9 cellular contexts compared by ENCODE assay signal in the genomic region with DNA sequence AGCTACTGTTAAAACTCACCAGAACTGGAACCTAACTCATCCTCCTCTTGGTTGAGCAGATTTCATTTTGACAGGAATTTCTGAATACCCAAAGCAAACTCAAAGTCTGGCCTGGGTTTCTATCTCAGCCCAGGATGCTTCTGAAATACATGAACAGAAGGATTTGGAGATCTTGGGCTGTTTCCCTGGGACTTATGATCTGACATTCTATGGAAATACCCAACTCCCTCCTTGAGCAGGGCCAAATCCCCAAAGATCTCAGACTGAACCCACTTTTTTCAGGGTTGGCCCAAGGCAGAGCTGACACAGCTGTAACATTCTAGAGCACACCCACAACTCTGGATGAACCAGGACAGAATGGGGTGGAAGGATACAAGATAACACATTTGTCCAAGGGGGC. TPM values are rescaled to one million over a fixed set of nuclear protein-coding genes. Genes with fewer than 3 reads are reported as not detected.
DNase-seq lines count a peak whose midpoint lies in the region; ATAC-seq, FAIRE-seq and TF ChIP-seq lines count a peak whose summit lies in the region.
"Had no signal": no experiment of that assay in that cellular context is flagged by ENCODE, and none has a peak within 500 bp of the region (broad histone marks: within the 10 kb centered on the region; RNA-seq: fewer than 3 reads in every experiment).

No MANE protein-coding gene starts in this region.

- no peaks in the 10 kb centered on the region for H3K27me3 ChIP-seq in CD8-positive, alpha-beta memory T cell (ENCODE audit: insufficient read depth, low read length, poor library complexity, severe bottlenecking)
- no peaks in the 10 kb centered on the region for H3K27me3 ChIP-seq in psoas muscle (ENCODE audit: insufficient read depth in 3 of 3, low read length in 2 of 3)

- H3K9me3 Mint-ChIP-seq in CD8-positive, alpha-beta memory T cell, result no peaks in the 10 kb centered on the region

- DNase-seq in CD8-positive, alpha-beta memory T cell, result no peak
- no peak for DNase-seq in RWPE1 (ENCODE audit: low spot score)
- no peak for DNase-seq in epithelial cell of proximal tubule (ENCODE audit: low read depth)
- no peak for DNase-seq in psoas muscle
- no peak for DNase-seq in NCI-H1105 treated with DMSO at 0.1 percent for 48 hours (lab: John Stamatoyannopoulos, UW)
- no peak for DNase-seq in SKM-1 (lab: John Stamatoyannopoulos, UW; ENCODE audit: unreplicated experiment)
- no peak for DNase-seq in GM12891 (ENCODE audit: insufficient read length, low spot score)

- H3K27me3 Mint-ChIP-seq in CD8-positive, alpha-beta memory T cell, result peaks cover 0 to 2% of the 10 kb centered on the region in 2 donors

- CTCF ChIA-PET in CD8-positive, alpha-beta memory T cell (lab: Charles Lee), result interaction anchor here (1.2 to 2.7 kb wide), 11 partner anchors 9 to 137 kb away, joined by 3 to 46 read pairs (median 9); a partner anchor contains a TSS
- CTCF ChIA-PET in RWPE1 (lab: Yijun Ruan, JAX), result interaction anchor here (0.7 to 1.9 kb wide), 3 partner anchors 105 to 137 kb away, joined by 3 to 6 read pairs (median 6); a partner anchor contains a TSS

- H3K9me3 ChIP-seq in CD8-positive, alpha-beta memory T cell (ENCODE audit: low read length), result no peaks in the 10 kb centered on the region
- no peaks in the 10 kb centered on the region for H3K9me3 ChIP-seq in psoas muscle

- peak overlapping the region; percentile 81 for H3K4me3 ChIP-seq in CD8-positive, alpha-beta memory T cell (ENCODE audit: low read length)
- H3K4me3 ChIP-seq in epithelial cell of proximal tubule (ENCODE audit: low read depth, low read length) (peak overlapping the region; percentile 94), psoas muscle (no peak overlapping the region)

- H3K27ac ChIP-seq in CD8-positive, alpha-beta memory T cell (ENCODE audit: low read depth, low read length), result no peak overlapping the region
- H3K27ac ChIP-seq in RWPE1, result peak overlapping the region; percentile 91
- H3K27ac ChIP-seq in psoas muscle, result peak overlapping the region; percentile 99

- H3K36me3 Mint-ChIP-seq in CD8-positive, alpha-beta memory T cell, result peaks cover 4 to 36% (median 9%) of the 10 kb centered on the region in 3 donors

- H3K4me3 Mint-ChIP-seq in CD8-positive, alpha-beta memory T cell, result peak overlapping the region; percentile 95 to 100 (median 98)

- no peak for TF ChIP-seq POLR2A in GM12891 (IDR thresholded peaks at IDR 0.05; ENCODE audit: low read depth, low read length)

- ATAC-seq in psoas muscle (no peak), HG03469 (IDR thresholded peaks at IDR 0.05; ENCODE audit: unreplicated experiment) (no peak)

- H3K4me1 Mint-ChIP-seq in CD8-positive, alpha-beta memory T cell, result peaks cover 38 to 59% (median 46%) of the 10 kb centered on the region in 3 donors

- TF ChIP-seq CTCF in RWPE1 (conservative IDR thresholded peaks at IDR 0.05; ENCODE audit: low read depth), result no peak
- no peak for TF ChIP-seq CTCF in epithelial cell of proximal tubule (conservative IDR thresholded peaks at IDR 0.05; ENCODE audit: low read depth, low read length)
- no peak for TF ChIP-seq CTCF in psoas muscle (IDR thresholded peaks at IDR 0.05)

- intact Hi-C loops in psoas muscle (cut with DNase I), result loop anchor here (5.0 to 10.0 kb wide), 3 partner anchors 70 to 343 kb away; a partner anchor contains a TSS

- POLR2A ChIA-PET in CD8-positive, alpha-beta memory T cell (lab: Charles Lee), result interaction anchor here (1.2 to 2.7 kb wide), 7 partner anchors 10 to 194 kb away, joined by 3 to 44 read pairs (median 7); a partner anchor contains a TSS
- POLR2A ChIA-PET in RWPE1 (lab: Yijun Ruan, JAX; ENCODE audit: low non-redundant PET), result no interaction called here

- H3K4me1 ChIP-seq in CD8-positive, alpha-beta memory T cell (ENCODE audit: insufficient read depth, low read length), result peaks cover 33% of the 10 kb centered on the region
- H3K4me1 ChIP-seq in psoas muscle, result peaks cover 16% of the 10 kb centered on the region

- FAIRE-seq in GM12891 (lab: Jason Lieb, UNC), result no peak
- FAIRE-seq: colon had no signal

- no peaks in the 10 kb centered on the region for H3K36me3 ChIP-seq in CD8-positive, alpha-beta memory T cell (ENCODE audit: insufficient read depth, low read length)
- H3K36me3 ChIP-seq in psoas muscle (ENCODE audit: insufficient read depth in 1 of 2, low read depth in 1 of 2), result no peaks in the 10 kb centered on the region

- peak overlapping the region; percentile 92 to 99 (median 96) for H3K27ac Mint-ChIP-seq in CD8-positive, alpha-beta memory T cell

TF ChIP-seq in GM12891, 5 proteins besides CTCF, POLR2A, EP300 and RAD21:
- TF ChIP-seq SPI1 (IDR thresholded peaks at IDR 0.05; ENCODE audit: low read depth, low read length) (no peak), TAF1 (IDR thresholded peaks at IDR 0.05; ENCODE audit: low read depth, low read length) (no peak), POLR2AphosphoS5 (IDR thresholded peaks at IDR 0.05; ENCODE audit: low read depth, low read length) (no peak), POU2F2 (IDR thresholded peaks at IDR 0.05; ENCODE audit: low read depth, low read length) (no peak), PAX5 (IDR thresholded peaks at IDR 0.05; ENCODE audit: insufficient read depth, low read length, severe bottlenecking) (no peak)

RNA-seq across cellular contexts. Expression of a gene that starts 1.1 kb away (rescaled TPM):
- 100 to 1,000 TPM; 122 to 127 TPM for total RNA-seq in CD8-positive, alpha-beta memory T cell
- polyA plus RNA-seq in CD8-positive, alpha-beta memory T cell, result 1,289 TPM
- total RNA-seq in epithelial cell of proximal tubule (177 and 403 TPM in 2 replicates), psoas muscle (100 to 1,000 TPM; 122 to 219 (median 171) TPM)
- polyA plus RNA-seq in psoas muscle, result 100 to 1,000 TPM; 105 to 169 (median 117) TPM
- 12.3 TPM for polyA plus RNA-seq in GM12891 (2012; ENCODE audit: low read depth, missing spikeins)
